ENCODE assay signal across 1 cellular context in genomic region chr2:88627055-88627855, GRCh38.
TF ChIP-seq lines count a peak whose summit lies in the region.

EIF2AK3 (minus strand) TSS chr2:88627464; CDS start chr2:88627274, 190 bp downstream.

TF ChIP-seq in HepG2, 621 proteins besides CTCF, POLR2A, EP300 and RAD21 (continued from another document and continues in another):
- TF ChIP-seq MXD3 (CRISPR knock-in tag; IDR thresholded peaks at IDR 0.05) (0 out of 2 replicates have a peak, but pooled peaks have one; percentile 11), ZNF574 (CRISPR knock-in tag; IDR thresholded peaks at IDR 0.05) (peak; percentile 73), SOX5 (CRISPR knock-in tag; IDR thresholded peaks at IDR 0.05; ENCODE audit: borderline replicate concordance) (0 out of 2 replicates have a peak, but pooled peaks have one; percentile 15), SALL1 (CRISPR knock-in tag; IDR thresholded peaks at IDR 0.05) (peak; percentile 65), HOXA5 (CRISPR knock-in tag; IDR thresholded peaks at IDR 0.05) (no peak), ARHGAP35 (CRISPR knock-in tag; IDR thresholded peaks at IDR 0.05; ENCODE audit: borderline replicate concordance) (no peak; the same call in none of the 2 replicates), ZNF512 (CRISPR knock-in tag; IDR thresholded peaks at IDR 0.05) (no peak), CC2D1A (CRISPR knock-in tag; IDR thresholded peaks at IDR 0.05) (no peak), AFF4 (CRISPR knock-in tag; IDR thresholded peaks at IDR 0.05) (peak; percentile 63; the same call in 1 of the 2 replicates), ATAD3A (CRISPR knock-in tag; IDR thresholded peaks at IDR 0.05) (peak; percentile 40; the same call in 1 of the 2 replicates), ZNF446 (CRISPR knock-in tag; IDR thresholded peaks at IDR 0.05) (no peak), ZGPAT (CRISPR knock-in tag; IDR thresholded peaks at IDR 0.05) (0 out of 2 replicates have a peak, but pooled peaks have one; percentile 8), FOXJ3 (CRISPR knock-in tag; IDR thresholded peaks at IDR 0.05; ENCODE audit: borderline replicate concordance) (peak; percentile 37; the same call in 1 of the 2 replicates), ZBTB46 (CRISPR knock-in tag; IDR thresholded peaks at IDR 0.05; ENCODE audit: borderline replicate concordance) (no peak), CENPBD1 (CRISPR knock-in tag; IDR thresholded peaks at IDR 0.05; ENCODE audit: borderline replicate concordance, low read depth) (no peak; the same call in 1 of the 2 replicates), ZMAT5 (CRISPR knock-in tag; IDR thresholded peaks at IDR 0.05; ENCODE audit: borderline replicate concordance, low read depth) (no peak), PAXIP1 (CRISPR knock-in tag; conservative IDR thresholded peaks at IDR 0.05) (no peak), SMARCE1 (IDR thresholded peaks at IDR 0.05; ENCODE audit: borderline replicate concordance) (no peak), AKAP8 (CRISPR knock-in tag; IDR thresholded peaks at IDR 0.05) (no peak), ZBTB26 (CRISPR knock-in tag; IDR thresholded peaks at IDR 0.05; ENCODE audit: borderline replicate concordance) (no peak), MXI1 (IDR thresholded peaks at IDR 0.05; ENCODE audit: borderline replicate concordance, low read depth, low read length) (peak; percentile 85; the same call in 2 of the 3 replicates), SMAD9 (CRISPR knock-in tag; IDR thresholded peaks at IDR 0.05) (0 out of 2 replicates have a peak, but pooled peaks have one; percentile 53), NR2F2 (IDR thresholded peaks at IDR 0.05; ENCODE audit: borderline replicate concordance, low read depth) (no peak), PHF21A (CRISPR knock-in tag; IDR thresholded peaks at IDR 0.05) (peak; percentile 76; the same call in 1 of the 2 replicates), GPN1 (CRISPR knock-in tag; IDR thresholded peaks at IDR 0.05; ENCODE audit: borderline replicate concordance) (peak; percentile 91; the same call in 1 of the 2 replicates), XBP1 (CRISPR knock-in tag; IDR thresholded peaks at IDR 0.05) (peak; percentile 66; the same call in 1 of the 2 replicates), KLF6 (CRISPR knock-in tag; IDR thresholded peaks at IDR 0.05) (peak; percentile 46), ZNF138 (CRISPR knock-in tag; IDR thresholded peaks at IDR 0.05; ENCODE audit: low read depth) (peak; percentile 31), SOX6 (IDR thresholded peaks at IDR 0.05) (no peak), SOX6 (CRISPR knock-in tag; IDR thresholded peaks at IDR 0.05) (no peak), ZFP36L1 (CRISPR knock-in tag; IDR thresholded peaks at IDR 0.05) (peak; percentile 83), ZNF367 (CRISPR knock-in tag; IDR thresholded peaks at IDR 0.05; ENCODE audit: borderline replicate concordance) (0 out of 2 replicates have a peak, but pooled peaks have one; percentile 39), TP53 (CRISPR knock-in tag; conservative IDR thresholded peaks at IDR 0.05) (no peak; the same call in 1 of the 2 replicates), TFDP2 (CRISPR knock-in tag; IDR thresholded peaks at IDR 0.05) (peak; percentile 96), ZNF296 (CRISPR knock-in tag; conservative IDR thresholded peaks at IDR 0.05) (no peak; the same call in 1 of the 2 replicates), TBX3 (IDR thresholded peaks at IDR 0.05; ENCODE audit: borderline replicate concordance) (peak; percentile 85), ELK4 (CRISPR knock-in tag; IDR thresholded peaks at IDR 0.05; ENCODE audit: borderline replicate concordance) (peak; percentile 19; the same call in 1 of the 2 replicates), POLR2AphosphoS2 (IDR thresholded peaks at IDR 0.05; ENCODE audit: low read depth, low read length) (no peak)
